Comparison of ENCODE assay signal across 8 cellular contexts in genomic region chr6:79763301-79763700, GRCh38.
"Had no signal": no experiment of that assay in that cellular context is flagged by ENCODE, and none has a peak within 500 bp of the region (broad histone marks: within the 10 kb centered on the region; RNA-seq: fewer than 3 reads in every experiment).

No MANE protein-coding gene starts in this region.

- H3K4me2 ChIP-seq: GM23338 had no signal

- H2AFZ ChIP-seq: GM23338 had no signal

- H3K9me3 ChIP-seq: HAP-1 had no signal

- H3K4me1 Mint-ChIP-seq: GM23338 had no signal

- H3K9me3 Mint-ChIP-seq: HFFc6 had no signal

- ATAC-seq: GM23338, HCT116, K562 had no signal

- DNase-seq: H7, HFFc6, IMR-90, KG1 had no signal

- H3K4me3 Mint-ChIP-seq: GM23338, HFFc6 had no signal

- H3K27ac Mint-ChIP-seq: GM23338, HFFc6 had no signal

- H3K36me3 ChIP-seq: HAP-1 had no signal

- H3K4me3 ChIP-seq: GM23338, HAP-1, K562 had no signal

- H3K4me1 ChIP-seq: HAP-1 had no signal
